1 cellular context compared by ENCODE assay signal in genomic region chr2:234761910-234762309, GRCh38.
TF ChIP-seq lines count a peak whose summit lies in the region.

No MANE protein-coding gene starts in this region.

TF ChIP-seq in SK-N-SH, 30 proteins besides CTCF, POLR2A, EP300 and RAD21 (continued from another document):
- TF ChIP-seq PBX3 (IDR thresholded peaks at IDR 0.05): peak; percentile 31; the same call in 1 of the 2 replicates
- TF ChIP-seq RCOR1 (IDR thresholded peaks at IDR 0.05; ENCODE audit: low read length): peak; percentile 59; the same call in 1 of the 2 replicates
- TF ChIP-seq NFIC (IDR thresholded peaks at IDR 0.05; ENCODE audit: borderline replicate concordance): peak; percentile 59
- TF ChIP-seq CHD2 (IDR thresholded peaks at IDR 0.05; ENCODE audit: low read length, partially characterized antibody): no peak
- no peak for TF ChIP-seq MXI1 (IDR thresholded peaks at IDR 0.05; ENCODE audit: low read depth, low read length)
- no peak for TF ChIP-seq ELF1 (IDR thresholded peaks at IDR 0.05)
- no peak for TF ChIP-seq USF2 (IDR thresholded peaks at IDR 0.05; ENCODE audit: borderline replicate concordance, low read depth, low read length)
